Comparison of ENCODE assay signal across 8 cellular contexts in the genomic region with DNA sequence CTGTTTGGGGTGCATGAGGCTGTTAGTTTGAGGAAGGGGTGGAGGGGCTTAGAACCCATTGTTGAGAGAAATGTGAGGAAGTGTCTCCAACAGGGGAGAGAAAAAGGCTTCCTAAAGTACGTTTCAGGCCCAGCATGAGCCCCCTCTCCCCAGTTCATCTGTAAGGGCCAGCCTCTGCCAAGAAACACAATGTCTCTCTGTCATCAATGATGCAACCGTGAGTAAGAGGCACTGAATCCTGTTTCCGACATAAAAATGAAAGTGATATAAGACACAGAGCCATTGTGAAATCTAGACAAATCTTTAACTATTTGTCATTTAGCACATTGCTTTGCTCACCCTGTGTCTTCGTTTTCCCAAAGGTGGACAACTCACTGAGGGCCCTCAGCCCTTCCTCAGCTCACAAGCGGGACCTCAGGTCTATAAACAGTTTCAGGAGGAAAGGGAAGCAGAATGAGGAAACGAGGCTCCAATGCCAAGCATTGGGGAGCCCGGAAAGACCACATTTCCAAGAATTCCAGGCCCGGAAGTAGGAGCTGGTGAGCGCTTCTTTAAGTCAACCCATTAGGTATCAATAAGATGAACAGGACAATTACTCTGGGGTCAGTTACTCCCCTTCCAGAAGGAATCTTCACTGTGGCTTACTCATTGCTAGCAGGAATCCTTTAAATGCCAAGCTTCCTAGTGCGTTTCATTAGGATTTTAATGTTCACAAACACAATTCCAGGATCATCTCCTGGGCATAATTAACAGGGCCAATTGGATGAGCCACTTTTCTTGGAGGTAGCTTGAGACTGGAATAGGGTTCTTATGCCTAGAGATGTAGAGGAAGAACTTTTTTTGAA. TPM values are rescaled to one million over a fixed set of nuclear protein-coding genes. Genes with fewer than 3 reads are reported as not detected.
DNase-seq lines count a peak whose midpoint lies in the region; ATAC-seq and TF ChIP-seq lines count a peak whose summit lies in the region.

No MANE protein-coding gene starts in this region.

- POLR2A ChIA-PET in Caco-2 (lab: Charles Lee): no interaction called here
- POLR2A ChIA-PET in CD4-positive, alpha-beta T cell (lab: Charles Lee): no interaction called here

- no peak for ATAC-seq in GM21723 (IDR thresholded peaks at IDR 0.05; ENCODE audit: unreplicated experiment)
- no peak for ATAC-seq in CD4-positive, alpha-beta T cell (ENCODE audit: poor library complexity)

- no peak overlapping the region for H3K14ac ChIP-seq in neuronal stem cell (ENCODE audit: low read length)

- H2AFZ ChIP-seq in neuronal stem cell (ENCODE audit: low read length): no peak overlapping the region

- H3K27me3 Mint-ChIP-seq in Caco-2 (ENCODE audit: insufficient read depth, unreplicated experiment): no peaks in the 10 kb centered on the region
- H3K27me3 Mint-ChIP-seq in osteocyte (ENCODE audit: unreplicated experiment): no peaks in the 10 kb centered on the region
- peaks cover 5% of the 10 kb centered on the region for H3K27me3 Mint-ChIP-seq in CD4-positive, alpha-beta T cell

- no peak overlapping the region for H4K91ac ChIP-seq in neuronal stem cell (ENCODE audit: low read depth, low read length, poor library complexity)

- H3K4me1 ChIP-seq in Caco-2 (peaks cover 21% of the 10 kb centered on the region), neuronal stem cell (ENCODE audit: control insufficient read depth in 2 of 2, insufficient read depth in 1 of 2, low read depth in 1 of 2, low read length in 2 of 2) (no peaks in the 10 kb centered on the region)
- H3K4me1 ChIP-seq in effector memory CD4-positive, alpha-beta T cell (ENCODE audit: control insufficient read depth, insufficient read depth, low read length, poor library complexity, severe bottlenecking): no peaks in the 10 kb centered on the region

- no peaks in the 10 kb centered on the region for H3K9me3 ChIP-seq in Caco-2
- H3K9me3 ChIP-seq in neuronal stem cell (replicated peaks in 1 of 2; ENCODE audit: control insufficient read depth in 2 of 2, insufficient read depth in 1 of 2, low read depth in 1 of 2, low read length in 2 of 2): no peaks in the 10 kb centered on the region
- no peaks in the 10 kb centered on the region for H3K9me3 ChIP-seq in effector memory CD4-positive, alpha-beta T cell (ENCODE audit: control insufficient read depth, low read length)
- no peaks in the 10 kb centered on the region for H3K9me3 ChIP-seq in CD4-positive, alpha-beta T cell (ENCODE audit: control insufficient read depth, low read length)

- H3K4me1 Mint-ChIP-seq in Caco-2 (ENCODE audit: low read depth, unreplicated experiment) (peaks cover 33% of the 10 kb centered on the region), osteocyte (ENCODE audit: unreplicated experiment) (peaks cover 24% of the 10 kb centered on the region)
- no peaks in the 10 kb centered on the region for H3K4me1 Mint-ChIP-seq in CD4-positive, alpha-beta T cell (ENCODE audit: low read depth)

- no peak overlapping the region for H3K4me2 ChIP-seq in neuronal stem cell (ENCODE audit: insufficient read depth, low read length, poor library complexity, severe bottlenecking)

- CTCF ChIA-PET in Caco-2 (lab: Charles Lee): no interaction called here
- CTCF ChIA-PET in CD4-positive, alpha-beta T cell (lab: Charles Lee): no interaction called here

- peaks cover 5% of the 10 kb centered on the region for H3K36me3 Mint-ChIP-seq in Caco-2 (ENCODE audit: insufficient read depth, unreplicated experiment)
- peaks cover 3% of the 10 kb centered on the region for H3K36me3 Mint-ChIP-seq in osteocyte (ENCODE audit: unreplicated experiment)
- no peaks in the 10 kb centered on the region for H3K36me3 Mint-ChIP-seq in CD4-positive, alpha-beta T cell (ENCODE audit: low read depth)

- H2BK12ac ChIP-seq in neuronal stem cell (ENCODE audit: low read length): no peak overlapping the region

- H3K27me3 ChIP-seq in Caco-2 (replicated peaks; ENCODE audit: control insufficient read depth, insufficient read depth, low read length): no peaks in the 10 kb centered on the region
- peaks cover 0 to 5% (median 0%) of the 10 kb centered on the region in 3 experiments for H3K27me3 ChIP-seq in neuronal stem cell (ENCODE audit: control insufficient read depth in 3 of 3, insufficient read depth in 3 of 3, low read depth in 1 of 3, low read length in 3 of 3)
- H3K27me3 ChIP-seq in effector memory CD4-positive, alpha-beta T cell (replicated peaks; ENCODE audit: control insufficient read depth, insufficient read depth, low read length, poor library complexity, severe bottlenecking): no peaks in the 10 kb centered on the region
- no peaks in the 10 kb centered on the region for H3K27me3 ChIP-seq in CD4-positive, alpha-beta T cell (ENCODE audit: control insufficient read depth, insufficient read depth, low read length)

- H3K4me3 ChIP-seq in Caco-2 (ENCODE audit: low read depth, low read length) (no peak overlapping the region), epithelial cell of proximal tubule (ENCODE audit: low read depth, low read length) (no peak overlapping the region), neuronal stem cell (ENCODE audit: low read length in 2 of 2) (no peak overlapping the region)
- no peak overlapping the region for H3K4me3 ChIP-seq in effector memory CD4-positive, alpha-beta T cell (ENCODE audit: insufficient read depth, low read depth, low read length, poor library complexity, severe bottlenecking)

- H3K27ac ChIP-seq in neuronal stem cell (replicated peaks; ENCODE audit: low read length): no peak overlapping the region
- H3K27ac ChIP-seq in effector memory CD4-positive, alpha-beta T cell (ENCODE audit: insufficient read depth, low read length, poor library complexity, severe bottlenecking): no peak overlapping the region
- H3K27ac ChIP-seq in CD4-positive, alpha-beta T cell (ENCODE audit: low read depth, low read length): no peak overlapping the region

- no peak overlapping the region for H3K23ac ChIP-seq in neuronal stem cell (ENCODE audit: low read depth, low read length, poor library complexity)

- no peak overlapping the region for H3K4ac ChIP-seq in neuronal stem cell (ENCODE audit: low read length)

- TF ChIP-seq CTCF in Caco-2 (IDR thresholded peaks at IDR 0.05; ENCODE audit: insufficient read depth in 1 of 2, low read depth in 1 of 2, low read length in 1 of 2, severe bottlenecking in 1 of 2, unreplicated experiment in 1 of 2) (no peak), epithelial cell of proximal tubule (conservative IDR thresholded peaks at IDR 0.05; ENCODE audit: low read depth, low read length) (no peak), osteocyte (IDR thresholded peaks at IDR 0.05) (no peak)
- TF ChIP-seq CTCF in CD4-positive, alpha-beta T cell (IDR thresholded peaks at IDR 0.05): no peak

- no peak overlapping the region for H3K9ac ChIP-seq in neuronal stem cell (ENCODE audit: low read depth, low read length, poor library complexity)

- H3K36me3 ChIP-seq in Caco-2 (ENCODE audit: control insufficient read depth, insufficient read depth, low read length) (0 out of 2 replicates have a peak, but pooled peaks cover 1% of the 10 kb centered on the region), neuronal stem cell (replicated peaks in 1 of 2; ENCODE audit: control insufficient read depth in 2 of 2, insufficient read depth in 2 of 2, low read length in 2 of 2) (no peaks in the 10 kb centered on the region)
- H3K36me3 ChIP-seq in effector memory CD4-positive, alpha-beta T cell (ENCODE audit: control insufficient read depth, insufficient read depth, low read length): no peaks in the 10 kb centered on the region

- H3K4me3 Mint-ChIP-seq in Caco-2 (ENCODE audit: unreplicated experiment) (no peak overlapping the region), osteocyte (ENCODE audit: unreplicated experiment) (peak overlapping the region; percentile 32)
- no peak overlapping the region for H3K4me3 Mint-ChIP-seq in CD4-positive, alpha-beta T cell

- no TSS peak for BruUV-seq in Caco-2 (replicated peaks; lab: Mats Ljungman, UMichigan)

- DNase-seq in Caco-2 (peak in 1 of 2 experiments; percentile 35), NOMO-1 treated with dmso at 0.1 percent for 144 hours (lab: John Stamatoyannopoulos, UW; ENCODE audit: unreplicated experiment) (peak; percentile 44), epithelial cell of proximal tubule (ENCODE audit: low read depth) (peak; percentile 84), osteocyte (ENCODE audit: extremely low spot score, unreplicated experiment) (no peak), neuronal stem cell (ENCODE audit: low spot score) (no peak)
- no peak for DNase-seq in effector memory CD4-positive, alpha-beta T cell
- DNase-seq in CD4-positive, alpha-beta T cell: no peak

- H3K18ac ChIP-seq in neuronal stem cell (ENCODE audit: low read length): no peak overlapping the region

- WGBS in neuronal stem cell (ENCODE audit: extremely low coverage in 2 of 2, insufficient read length in 2 of 2, insufficient replicate concordance in 1 of 2), 2 donors: no CpG with 5 or more reads among the region's 10 CpGs

- peak overlapping the region; percentile 56 for H3K27ac Mint-ChIP-seq in Caco-2 (ENCODE audit: unreplicated experiment)
- H3K27ac Mint-ChIP-seq in osteocyte (ENCODE audit: unreplicated experiment): peak overlapping the region; percentile 99
- no peak overlapping the region for H3K27ac Mint-ChIP-seq in CD4-positive, alpha-beta T cell

- no peak overlapping the region for H2AK5ac ChIP-seq in neuronal stem cell (ENCODE audit: low read depth, low read length)

- H2BK5ac ChIP-seq in neuronal stem cell (ENCODE audit: low read length): no peak overlapping the region

- H3K9me3 Mint-ChIP-seq in Caco-2 (ENCODE audit: unreplicated experiment) (no peaks in the 10 kb centered on the region), osteocyte (ENCODE audit: unreplicated experiment) (no peaks in the 10 kb centered on the region)
- no peaks in the 10 kb centered on the region for H3K9me3 Mint-ChIP-seq in CD4-positive, alpha-beta T cell

- no peak overlapping the region for H2BK15ac ChIP-seq in neuronal stem cell (ENCODE audit: low read length)

- H2BK120ac ChIP-seq in neuronal stem cell (ENCODE audit: low read depth, low read length): no peak overlapping the region

- no peaks in the 10 kb centered on the region for H3K79me1 ChIP-seq in neuronal stem cell (ENCODE audit: low read depth, low read length)

- intact Hi-C loops in Caco-2 (cut with micrococcal nuclease; ENCODE audit: unreplicated experiment): loop anchor here (5.0 kb wide), 2 partner anchors 41 to 61 kb away; a partner anchor contains a TSS
- intact Hi-C loops in CD4-positive, alpha-beta T cell (cut with DNase I, micrococcal nuclease): no loop called here

- no peak overlapping the region for H4K8ac ChIP-seq in neuronal stem cell (ENCODE audit: low read depth, low read length)

RNA-seq across cellular contexts. Expression of a gene that starts 59.0 kb away (rescaled TPM):
- total RNA-seq in Caco-2 (2022) (4.9 and 7.2 TPM in 2 replicates), epithelial cell of proximal tubule (7.4 and 13.1 TPM in 2 replicates), osteocyte (113 and 131 TPM in 2 replicates)
- 1.1 TPM for polyA plus RNA-seq in neuronal stem cell (2013, experiment 1 of 2)
- polyA plus RNA-seq in neuronal stem cell (2013, experiment 2 of 2): 1.2 TPM
- total RNA-seq in CD4-positive, alpha-beta T cell: 10 to 100 TPM; 12.9 to 13.2 TPM

Comparison
In these comparisons a context has a peak if more than half of its experiments do, and no peak if none do; other contexts are left out.
1. DNase-seq: peak in NOMO-1 treated with dmso at 0.1 percent for 144 hours (single experiment) and epithelial cell of proximal tubule (single experiment); none in osteocyte (single experiment), neuronal stem cell (single experiment), effector memory CD4-positive, alpha-beta T cell (0 of 3) and CD4-positive, alpha-beta T cell (0 of 10).